Comparison of ENCODE assay signal across 6 cellular contexts in the genomic region with DNA sequence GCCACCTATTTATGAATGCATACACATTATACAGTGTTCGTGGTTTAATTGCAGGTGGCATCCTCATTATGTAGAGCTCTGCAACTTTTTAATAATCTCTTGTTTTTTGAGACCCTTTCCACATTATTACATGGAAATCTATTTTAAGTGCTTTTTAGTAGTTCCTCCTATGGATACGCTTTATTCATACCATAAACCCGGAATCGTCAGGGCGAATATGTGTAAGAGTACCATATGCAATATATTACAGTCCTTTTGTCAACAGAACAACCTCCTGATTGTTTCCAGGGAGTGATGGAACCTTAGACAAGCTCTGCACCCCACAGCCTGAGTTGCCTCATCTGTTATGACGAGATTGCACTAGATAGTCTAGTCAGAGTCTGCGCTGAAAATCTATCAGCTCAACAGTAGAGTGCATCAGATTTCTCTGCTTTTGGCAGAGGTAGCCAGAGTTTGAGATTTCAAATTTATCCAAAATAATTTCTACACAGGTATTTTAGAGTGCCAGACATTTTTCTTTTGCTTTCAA.
"Had no signal": no experiment of that assay in that cellular context is flagged by ENCODE, and none has a peak within 500 bp of the region (broad histone marks: within the 10 kb centered on the region; RNA-seq: fewer than 3 reads in every experiment).

No MANE protein-coding gene starts in this region.

- DNase-seq: H9, HCEC 1CT, KG1 had no signal

- ATAC-seq: GM23338 had no signal

- H2AFZ ChIP-seq: GM23338 had no signal

- H3K4me3 ChIP-seq: GM23338 had no signal

- FAIRE-seq: H1, HTR-8/SVneo had no signal

- H3K4me2 ChIP-seq: GM23338 had no signal
